In the genomic region with DNA sequence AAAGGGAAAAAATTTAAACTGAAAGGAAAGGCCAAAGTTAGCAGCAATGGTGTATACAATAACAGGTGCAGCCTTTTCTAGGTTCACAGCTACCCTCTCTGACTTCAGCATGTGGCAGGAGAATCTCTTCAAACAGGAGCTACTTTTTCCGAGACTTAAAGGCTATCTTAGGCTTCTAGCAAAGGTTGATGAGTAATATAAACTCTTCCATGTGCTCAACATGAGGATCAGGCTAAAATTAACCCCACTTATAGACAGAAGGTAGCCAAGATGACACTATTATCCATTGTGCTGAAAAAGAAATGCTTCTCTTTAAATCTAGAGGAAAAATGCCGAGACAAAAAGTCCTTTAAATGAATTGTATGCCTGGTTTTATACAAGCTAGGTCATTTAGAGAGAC, we compare ENCODE assay signal across 22 cellular contexts.
DNase-seq lines count a peak whose midpoint lies in the region; ATAC-seq, FAIRE-seq and TF ChIP-seq lines count a peak whose summit lies in the region.
"Had no signal": no experiment of that assay in that cellular context is flagged by ENCODE, and none has a peak within 500 bp of the region (broad histone marks: within the 10 kb centered on the region; RNA-seq: fewer than 3 reads in every experiment).

No MANE protein-coding gene starts in this region.

- H3K4me2 ChIP-seq in astrocyte (ENCODE audit: low read length), result no peak overlapping the region
- H3K4me2 ChIP-seq in neural progenitor cell, result peak overlapping the region; percentile 37
- no peak overlapping the region for H3K4me2 ChIP-seq in osteoblast (ENCODE audit: insufficient read depth, low read length)

- no peak for TF ChIP-seq EP300 in transverse colon (IDR thresholded peaks at IDR 0.05; ENCODE audit: low read depth)

- H2AFZ ChIP-seq in astrocyte (ENCODE audit: low read depth, low read length) (no peak overlapping the region), neural progenitor cell (replicated peaks) (no peak overlapping the region), osteoblast (ENCODE audit: low read length) (no peak overlapping the region)

- H3K36me3 Mint-ChIP-seq in astrocyte (ENCODE audit: low read depth, unreplicated experiment) (no peaks in the 10 kb centered on the region), neural progenitor cell (no peaks in the 10 kb centered on the region)
- H3K36me3 Mint-ChIP-seq: stimulated activated effector memory CD8-positive, alpha-beta T cell treated with anti-CD3 and anti-CD28 coated beads, Interleukin-12 subunit alpha, Interleukin-12 subunit beta, amount 100 ng/mL, for 72 hours had no signal

- in situ Hi-C loops in transverse colon (cut with MboI; ENCODE audit: low pct_ligation_motif_present in 1 of 4, low pct_unique_long_range_greater_than_20kb in 1 of 4, low sequenced_read_pairs in 3 of 4), result loop anchor here in 3 of 4 donors (5.0 to 25.0 kb wide), 3 partner anchors 204 to 216 kb away; a partner anchor contains a TSS

- H3K4me1 Mint-ChIP-seq in astrocyte (ENCODE audit: low read depth, unreplicated experiment) (peaks cover 56% of the 10 kb centered on the region), neural progenitor cell (peaks cover 42% of the 10 kb centered on the region)
- H3K4me1 Mint-ChIP-seq: activated CD4-positive, alpha-beta T cell treated with anti-CD3 and anti-CD28 coated beads, Interleukin-2, amount 10 ng/mL, durations not matched to agents 24 days and 14 days; stimulated activated effector memory CD8-positive, alpha-beta T cell treated with anti-CD3 and anti-CD28 coated beads, Interleukin-12 subunit alpha, Interleukin-12 subunit beta, amount 100 ng/mL, for 72 hours had no signal

- peak; percentile 12 for ATAC-seq in Right ventricle myocardium superior (ENCODE audit: poor library complexity)
- ATAC-seq in GM18502 (IDR thresholded peaks at IDR 0.05; ENCODE audit: poor library complexity, unreplicated experiment), result no peak
- ATAC-seq: left colon; stimulated activated effector memory CD8-positive, alpha-beta T cell treated with anti-CD3 and anti-CD28 coated beads, Interleukin-12 subunit alpha, Interleukin-12 subunit beta, amount 100 ng/mL, for 72 hours had no signal

- H3K27ac ChIP-seq in astrocyte (ENCODE audit: low read depth, low read length) (no peak overlapping the region), neural progenitor cell (no peak overlapping the region), transverse colon (peak overlapping the region; percentile 81 to 84 (median 83)), osteoblast (ENCODE audit: low read depth, low read length) (no peak overlapping the region), coronary artery (no peak overlapping the region)
- H3K27ac ChIP-seq: SJSA1 had no signal

- TF ChIP-seq CTCF in astrocyte (IDR thresholded peaks at IDR 0.05; ENCODE audit: insufficient read depth, low read depth, low read length) (no peak), neural progenitor cell (IDR thresholded peaks at IDR 0.05) (no peak), transverse colon (IDR thresholded peaks at IDR 0.05) (no peak), osteoblast (IDR thresholded peaks at IDR 0.05; ENCODE audit: extremely low read depth, low read depth, low read length) (no peak), coronary artery (IDR thresholded peaks at IDR 0.05) (no peak)

- no peak for FAIRE-seq in astrocyte (lab: Jason Lieb, UNC)
- FAIRE-seq: H54 had no signal

- 23 to 66% methylated on average over 2 of the region's 2 CpGs for WGBS in transverse colon (ENCODE audit: low coverage in 1 of 2), 2 donors

- H3K36me3 ChIP-seq in astrocyte (ENCODE audit: insufficient read depth, low read length), result no peaks in the 10 kb centered on the region
- no peaks in the 10 kb centered on the region for H3K36me3 ChIP-seq in neural progenitor cell
- H3K36me3 ChIP-seq in transverse colon, result no peaks in the 10 kb centered on the region
- no peaks in the 10 kb centered on the region for H3K36me3 ChIP-seq in osteoblast (ENCODE audit: insufficient read depth, low read length)
- H3K36me3 ChIP-seq: SJSA1 had no signal

- H3K4me3 ChIP-seq in astrocyte (ENCODE audit: insufficient read depth, low read depth, low read length) (no peak overlapping the region), neural progenitor cell (no peak overlapping the region), transverse colon (no peak overlapping the region), osteoblast (ENCODE audit: insufficient read depth, low read length) (no peak overlapping the region), coronary artery (no peak overlapping the region)
- H3K4me3 ChIP-seq: SJSA1 had no signal

- H3K27me3 Mint-ChIP-seq in astrocyte (ENCODE audit: low read depth, unreplicated experiment) (no peaks in the 10 kb centered on the region), neural progenitor cell (ENCODE audit: insufficient read depth, low read depth) (peaks cover 2% of the 10 kb centered on the region)

- H3K9ac ChIP-seq in astrocyte (ENCODE audit: low read length) (no peak overlapping the region), neural progenitor cell (no peak overlapping the region)

- H3K9me3 ChIP-seq in astrocyte (ENCODE audit: insufficient read depth, low read depth, low read length) (no peaks in the 10 kb centered on the region), neural progenitor cell (ENCODE audit: low read depth) (no peaks in the 10 kb centered on the region), transverse colon (no peaks in the 10 kb centered on the region), osteoblast (ENCODE audit: low read depth, low read length) (no peaks in the 10 kb centered on the region)
- H3K9me3 ChIP-seq: SJSA1 had no signal

- H3K27me3 ChIP-seq in astrocyte (ENCODE audit: insufficient read depth, low read length), result no peaks in the 10 kb centered on the region
- H3K27me3 ChIP-seq in neural progenitor cell, result no peaks in the 10 kb centered on the region
- no peaks in the 10 kb centered on the region for H3K27me3 ChIP-seq in transverse colon
- no peaks in the 10 kb centered on the region for H3K27me3 ChIP-seq in osteoblast (ENCODE audit: insufficient read depth, low read length)
- H3K27me3 ChIP-seq: SJSA1 had no signal

- no peak for TF ChIP-seq POLR2A in transverse colon (IDR thresholded peaks at IDR 0.05)

- H3K27ac Mint-ChIP-seq in astrocyte (ENCODE audit: unreplicated experiment) (peak overlapping the region; percentile 31), neural progenitor cell (no peak overlapping the region)
- H3K27ac Mint-ChIP-seq: activated CD4-positive, alpha-beta T cell treated with anti-CD3 and anti-CD28 coated beads, Interleukin-2, amount 10 ng/mL, durations not matched to agents 24 days and 14 days; stimulated activated effector memory CD8-positive, alpha-beta T cell treated with anti-CD3 and anti-CD28 coated beads, Interleukin-12 subunit alpha, Interleukin-12 subunit beta, amount 100 ng/mL, for 72 hours had no signal

- H3F3A ChIP-seq in neural progenitor cell (ENCODE audit: low read depth), result peaks cover 31% of the 10 kb centered on the region

- H3K79me2 ChIP-seq in astrocyte (ENCODE audit: insufficient read depth, low read length) (no peaks in the 10 kb centered on the region), neural progenitor cell (ENCODE audit: low read depth) (no peaks in the 10 kb centered on the region), osteoblast (ENCODE audit: insufficient read depth, low read length) (no peaks in the 10 kb centered on the region)

- DNase-seq in Right ventricle myocardium superior, result no peak
- DNase-seq in cardiac septum (ENCODE audit: low spot score), result no peak
- no peak for DNase-seq in astrocyte (ENCODE audit: low read depth)
- DNase-seq in neural progenitor cell (ENCODE audit: low spot score), result no peak
- no peak for DNase-seq in transverse colon
- no peak for DNase-seq in osteoblast (ENCODE audit: insufficient read length, low spot score, missing footprints)
- no peak for DNase-seq in coronary artery (ENCODE audit: low spot score)
- DNase-seq: activated CD4-positive, alpha-beta T cell treated with anti-CD3 and anti-CD28 coated beads, Interleukin-2, amount 10 ng/mL, durations not matched to agents 24 days and 14 days; activated CD8-positive, alpha-beta memory T cell treated with anti-CD3 and anti-CD28 coated beads, Interleukin-2, amount 50 U/mL, for 4 hours; activated effector memory CD4-positive, alpha-beta T cell treated with anti-CD3 and anti-CD28 coated beads, Interleukin-2, amount 50 U/mL, for 16 hours; amniotic stem cell; C1 segment of cervical spinal cord; Kasumi-1; left colon; NCI-H1694; NCI-H446 treated with DMSO at 0.1 percent for 48 hours; posterior cingulate gyrus; stimulated activated CD4-positive, alpha-beta T cell treated with anti-CD3 and anti-CD28 coated beads, Interleukin-12 subunit alpha, Interleukin-12 subunit beta, amount 100 ng/mL, for 4 hours had no signal

- intact Hi-C loops in Right ventricle myocardium superior (cut with DNase I) (no loop called here), cardiac septum (cut with DNase I) (no loop called here), transverse colon (cut with DNase I; ENCODE audit: low total_unique reads) (no loop called here)

- H3K4me1 ChIP-seq in astrocyte (ENCODE audit: insufficient read depth, low read length) (peaks cover 16% of the 10 kb centered on the region), neural progenitor cell (peaks cover 64% of the 10 kb centered on the region), transverse colon (peaks cover 39 to 92% (median 66%) of the 10 kb centered on the region in 4 donors), osteoblast (ENCODE audit: insufficient read depth, low read length) (peaks cover 21% of the 10 kb centered on the region)

- H3K4me3 Mint-ChIP-seq in astrocyte (ENCODE audit: unreplicated experiment) (no peak overlapping the region), neural progenitor cell (no peak overlapping the region)
- H3K4me3 Mint-ChIP-seq: activated CD4-positive, alpha-beta T cell treated with anti-CD3 and anti-CD28 coated beads, Interleukin-2, amount 10 ng/mL, durations not matched to agents 24 days and 14 days; stimulated activated effector memory CD8-positive, alpha-beta T cell treated with anti-CD3 and anti-CD28 coated beads, Interleukin-12 subunit alpha, Interleukin-12 subunit beta, amount 100 ng/mL, for 72 hours had no signal

- no peaks in the 10 kb centered on the region for H4K20me1 ChIP-seq in astrocyte (ENCODE audit: insufficient read depth, low read length)
- H4K20me1 ChIP-seq in neural progenitor cell (ENCODE audit: low read depth), result no peaks in the 10 kb centered on the region
- H4K20me1 ChIP-seq in osteoblast (ENCODE audit: insufficient read depth, low read length), result no peaks in the 10 kb centered on the region

- no peaks in the 10 kb centered on the region for H3K9me3 Mint-ChIP-seq in astrocyte (ENCODE audit: unreplicated experiment)
- H3K9me3 Mint-ChIP-seq in neural progenitor cell, result no peaks in the 10 kb centered on the region
- H3K9me3 Mint-ChIP-seq: activated CD4-positive, alpha-beta T cell treated with anti-CD3 and anti-CD28 coated beads, Interleukin-2, amount 10 ng/mL, durations not matched to agents 24 days and 14 days; stimulated activated effector memory CD8-positive, alpha-beta T cell treated with anti-CD3 and anti-CD28 coated beads, Interleukin-12 subunit alpha, Interleukin-12 subunit beta, amount 100 ng/mL, for 72 hours had no signal

Comparison
In these comparisons a context has a peak if more than half of its experiments do, and no peak if none do; other contexts are left out.
1. H3K27ac ChIP-seq: peak in transverse colon (4 of 4); none in astrocyte (single experiment), neural progenitor cell (single experiment), osteoblast (single experiment) and coronary artery (0 of 2).